Comparison of ENCODE assay signal across 23 cellular contexts in genomic region chr4:152609460-152609859, GRCh38.
"Had no signal": no experiment of that assay in that cellular context is flagged by ENCODE, and none has a peak within 500 bp of the region (broad histone marks: within the 10 kb centered on the region; RNA-seq: fewer than 3 reads in every experiment).

No MANE protein-coding gene starts in this region.

- H3K9me3 ChIP-seq: esophagus squamous epithelium, gastroesophageal sphincter, psoas muscle, right lobe of liver, spleen, testis, tibial nerve had no signal

- H3K27ac Mint-ChIP-seq: naive thymus-derived CD4-positive, alpha-beta T cell; nephron progenitor cell; stimulated activated naive B cell treated with anti-CD40 and anti-IgM and Interleukin-4, amounts not matched to agents 10 μg/mL and 1 μg/mL and 100 μg/mL, for 72 hours; stimulated activated naive CD8-positive, alpha-beta T cell treated with anti-CD3 and anti-CD28 coated beads, Interleukin-15, amount 100 ng/mL, for 72 hours had no signal

- H3K4me3 Mint-ChIP-seq: naive thymus-derived CD4-positive, alpha-beta T cell; nephron progenitor cell; stimulated activated naive B cell treated with anti-CD40 and anti-IgM and Interleukin-4, amounts not matched to agents 10 μg/mL and 1 μg/mL and 100 μg/mL, for 72 hours; stimulated activated naive CD8-positive, alpha-beta T cell treated with anti-CD3 and anti-CD28 coated beads, Interleukin-15, amount 100 ng/mL, for 72 hours had no signal

- H3K4me1 Mint-ChIP-seq: stimulated activated naive CD8-positive, alpha-beta T cell treated with anti-CD3 and anti-CD28 coated beads, Interleukin-15, amount 100 ng/mL, for 72 hours had no signal

- DNase-seq: effector memory CD4-positive, alpha-beta T cell; esophagus squamous epithelium; foreskin fibroblast; left colon; left ventricle myocardium superior; naive thymus-derived CD4-positive, alpha-beta T cell; nephron progenitor cell; psoas muscle; retina; right lobe of liver; spleen; stimulated activated CD4-positive, alpha-beta T cell treated with anti-CD3 and anti-CD28 coated beads, Interleukin-15, amount 100 ng/mL, for 24 hours; stimulated activated CD4-positive, alpha-beta T cell treated with anti-CD3 and anti-CD28 coated beads, Interleukin-1b, Interleukin-23, amount 100 ng/mL, for 48 hours; stimulated activated CD4-positive, alpha-beta T cell treated with anti-CD3 and anti-CD28 coated beads, Interleukin-4, amount 100 ng/mL, for 4 hours; stimulated activated naive B cell treated with anti-CD40 and anti-IgM and Interleukin-4, amounts not matched to agents 10 μg/mL and 1 μg/mL and 100 μg/mL, for 72 hours; stimulated activated naive CD8-positive, alpha-beta T cell treated with anti-CD3 and anti-CD28 coated beads, Interleukin-15, amount 100 ng/mL, for 72 hours; testis had no signal

- H3K4me1 ChIP-seq: psoas muscle, right lobe of liver, testis had no signal

- H3K36me3 ChIP-seq: esophagus squamous epithelium, gastroesophageal sphincter, right lobe of liver, spleen, tibial nerve had no signal

- H3K4me3 ChIP-seq: esophagus squamous epithelium, gastroesophageal sphincter, hepatocyte, lung, psoas muscle, right lobe of liver, spleen, testis, tibial nerve had no signal

- H3K9me3 Mint-ChIP-seq: naive thymus-derived CD4-positive, alpha-beta T cell; nephron progenitor cell; stimulated activated naive B cell treated with anti-CD40 and anti-IgM and Interleukin-4, amounts not matched to agents 10 μg/mL and 1 μg/mL and 100 μg/mL, for 72 hours; stimulated activated naive CD8-positive, alpha-beta T cell treated with anti-CD3 and anti-CD28 coated beads, Interleukin-15, amount 100 ng/mL, for 72 hours had no signal

- ATAC-seq: gastroesophageal sphincter; left colon; left ventricle myocardium superior; naive thymus-derived CD4-positive, alpha-beta T cell; psoas muscle; right lobe of liver; stimulated activated naive B cell treated with anti-CD40 and anti-IgM and Interleukin-4, amounts not matched to agents 10 μg/mL and 1 μg/mL and 100 μg/mL, for 72 hours; stimulated activated naive CD8-positive, alpha-beta T cell treated with anti-CD3 and anti-CD28 coated beads, Interleukin-15, amount 100 ng/mL, for 72 hours had no signal

- H3K27me3 ChIP-seq: esophagus squamous epithelium, hepatocyte, right lobe of liver, spleen, testis, tibial nerve had no signal

- H3K27ac ChIP-seq: epithelial cell of prostate, esophagus squamous epithelium, gastroesophageal sphincter, hepatocyte, parathyroid adenoma, psoas muscle, right lobe of liver, spleen, testis, tibial nerve had no signal
